In the genomic region with DNA sequence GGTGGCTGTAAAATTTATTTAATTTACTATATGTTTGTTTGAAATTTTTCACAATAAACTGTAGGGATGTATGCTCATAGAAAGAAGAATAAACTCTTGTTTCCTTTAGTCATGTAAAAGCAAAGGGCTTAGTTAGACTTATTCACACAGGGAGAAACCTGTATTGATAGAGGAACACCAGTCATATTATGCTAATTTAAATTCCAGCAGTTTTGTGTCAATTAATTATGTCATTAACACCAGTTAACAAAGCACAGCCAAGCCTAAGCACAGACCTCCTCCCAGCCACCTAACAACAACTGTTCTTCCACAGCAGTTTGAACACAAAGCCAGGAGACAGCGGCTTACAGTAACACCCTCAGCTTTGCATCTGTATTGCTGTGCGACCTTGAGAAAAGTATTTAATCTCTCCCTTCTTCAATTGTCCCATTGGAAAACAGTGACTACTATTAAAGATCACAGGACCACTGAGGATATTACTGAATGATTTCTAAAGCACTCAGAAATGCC, we compare ENCODE assay signal across 7 cellular contexts.
"Had no signal": no experiment of that assay in that cellular context is flagged by ENCODE, and none has a peak within 500 bp of the region (broad histone marks: within the 10 kb centered on the region; RNA-seq: fewer than 3 reads in every experiment).

No MANE protein-coding gene starts in this region.

- H3K27ac ChIP-seq: GM23248, HL-60 had no signal

- ATAC-seq: HCT116, HepG2, K562 had no signal

- H3K9ac ChIP-seq: GM23248 had no signal

- H3K4me3 Mint-ChIP-seq: H9, HFFc6 had no signal

- H3K4me3 ChIP-seq: GM23248, K562 had no signal

- H2AFZ ChIP-seq: GM23248 had no signal

- H3K27ac Mint-ChIP-seq: HFFc6 had no signal

- DNase-seq: GM23248, H9, HFFc6 had no signal
